ENCODE assay signal across 15 cellular contexts in the genomic region with DNA sequence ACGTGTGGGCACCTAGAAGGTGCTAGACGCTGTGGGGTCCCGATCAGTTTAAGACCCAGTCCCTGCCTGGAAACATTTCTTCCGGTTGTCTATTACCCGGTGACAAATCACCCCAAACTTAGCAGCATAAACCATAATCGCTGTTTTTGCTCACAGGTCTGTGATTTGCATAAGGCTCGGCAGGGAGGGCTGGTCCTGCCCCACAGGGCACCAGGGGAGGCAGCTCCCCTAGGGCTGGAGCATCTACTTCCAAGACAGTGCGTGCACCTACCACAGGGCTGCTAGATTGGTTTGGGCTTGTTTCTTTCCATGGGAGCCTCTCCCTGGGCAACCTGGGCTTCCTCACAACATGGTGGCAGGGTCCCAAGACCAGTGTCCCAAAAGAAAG.
DNase-seq lines count a peak whose midpoint lies in the region; ATAC-seq, FAIRE-seq and TF ChIP-seq lines count a peak whose summit lies in the region.
"Had no signal": no experiment of that assay in that cellular context is flagged by ENCODE, and none has a peak within 500 bp of the region (broad histone marks: within the 10 kb centered on the region; RNA-seq: fewer than 3 reads in every experiment).

No MANE protein-coding gene starts in this region.

- peaks cover 0 to 3% (median 0%) of the 10 kb centered on the region in 5 donors for H3K9me3 Mint-ChIP-seq in CD8-positive, alpha-beta memory T cell
- peaks cover 2% of the 10 kb centered on the region for H3K9me3 Mint-ChIP-seq in astrocyte (ENCODE audit: unreplicated experiment)
- H3K9me3 Mint-ChIP-seq in activated T-cell treated with anti-CD3 and anti-CD28 coated beads, Interleukin-2, amount 50 U/mL, for 72 hours = no peaks in the 10 kb centered on the region

- H3K4me3 ChIP-seq in CD8-positive, alpha-beta memory T cell (ENCODE audit: low read length) = no peak overlapping the region
- H3K4me3 ChIP-seq in Karpas-422 (ENCODE audit: low read length) (no peak overlapping the region), astrocyte (ENCODE audit: insufficient read depth, low read depth, low read length) (no peak overlapping the region), mesendoderm (ENCODE audit: low read length) (no peak overlapping the region)

- peak overlapping the region; percentile 40 for H2BK120ac ChIP-seq in mesendoderm (ENCODE audit: low read depth, low read length)

- TF ChIP-seq CTCF in astrocyte (IDR thresholded peaks at IDR 0.05; ENCODE audit: insufficient read depth, low read depth, low read length) (no peak), D721Med (IDR thresholded peaks at IDR 0.05; ENCODE audit: insufficient read depth, missing control alignments) (no peak)

- H3K4me3 Mint-ChIP-seq in CD8-positive, alpha-beta memory T cell = no peak overlapping the region
- no peak overlapping the region for H3K4me3 Mint-ChIP-seq in astrocyte (ENCODE audit: unreplicated experiment)
- H3K4me3 Mint-ChIP-seq in activated T-cell treated with anti-CD3 and anti-CD28 coated beads, Interleukin-2, amount 50 U/mL, for 72 hours = no peak overlapping the region

- peak overlapping the region; percentile 31 for H3K27ac ChIP-seq in CD8-positive, alpha-beta memory T cell (ENCODE audit: low read depth, low read length)
- H3K27ac ChIP-seq in Karpas-422 (ENCODE audit: low read length) (no peak overlapping the region), astrocyte (ENCODE audit: low read depth, low read length) (no peak overlapping the region), mesendoderm (ENCODE audit: low read depth, low read length) (peak overlapping the region; percentile 39)

- H3K4me1 Mint-ChIP-seq in CD8-positive, alpha-beta memory T cell = peaks cover 0 to 8% (median 5%) of the 10 kb centered on the region in 3 donors
- H3K4me1 Mint-ChIP-seq in astrocyte (ENCODE audit: low read depth, unreplicated experiment) = peaks cover 20% of the 10 kb centered on the region
- peaks cover 8% of the 10 kb centered on the region for H3K4me1 Mint-ChIP-seq in activated T-cell treated with anti-CD3 and anti-CD28 coated beads, Interleukin-2, amount 50 U/mL, for 72 hours (ENCODE audit: low read depth)

- POLR2A ChIA-PET in CD8-positive, alpha-beta memory T cell (lab: Charles Lee) = no interaction called here

- peaks cover 7% of the 10 kb centered on the region for H3K4me1 ChIP-seq in CD8-positive, alpha-beta memory T cell (ENCODE audit: insufficient read depth, low read length)
- H3K4me1 ChIP-seq in Karpas-422 (ENCODE audit: low read length) (peaks cover 7% of the 10 kb centered on the region), astrocyte (ENCODE audit: insufficient read depth, low read length) (peaks cover 47% of the 10 kb centered on the region), mesendoderm (ENCODE audit: control insufficient read depth, low read depth, low read length) (peaks cover 22% of the 10 kb centered on the region)

- FAIRE-seq in astrocyte (lab: Jason Lieb, UNC) (no peak), D721Med (lab: Jason Lieb, UNC) (no peak)

- H3K56ac ChIP-seq in mesendoderm (ENCODE audit: low read length) = peak overlapping the region; percentile 83

- H3K27me3 ChIP-seq in CD8-positive, alpha-beta memory T cell (ENCODE audit: insufficient read depth, low read length, poor library complexity, severe bottlenecking) = no peaks in the 10 kb centered on the region
- H3K27me3 ChIP-seq in Karpas-422 (ENCODE audit: low read length) (no peaks in the 10 kb centered on the region), astrocyte (ENCODE audit: insufficient read depth, low read length) (no peaks in the 10 kb centered on the region), mesendoderm (ENCODE audit: insufficient read depth, low read length, poor library complexity) (no peaks in the 10 kb centered on the region)

- peak overlapping the region; percentile 64 for H2BK5ac ChIP-seq in mesendoderm (ENCODE audit: low read length)

- no peak for ATAC-seq in activated T-cell treated with anti-CD3 and anti-CD28 coated beads, Interleukin-2, amount 50 U/mL, for 72 hours (replicated peaks in 1 of 2)
- ATAC-seq: HCT116 had no signal

- H4K8ac ChIP-seq in mesendoderm (ENCODE audit: low read depth, low read length) = no peak overlapping the region

- H2AK5ac ChIP-seq in mesendoderm (ENCODE audit: low read length) = peak overlapping the region; percentile 84

- H3K27ac Mint-ChIP-seq in CD8-positive, alpha-beta memory T cell = no peak overlapping the region
- no peak overlapping the region for H3K27ac Mint-ChIP-seq in astrocyte (ENCODE audit: unreplicated experiment)
- H3K27ac Mint-ChIP-seq in activated T-cell treated with anti-CD3 and anti-CD28 coated beads, Interleukin-2, amount 50 U/mL, for 72 hours = no peak overlapping the region

- H4K20me1 ChIP-seq in Karpas-422 (ENCODE audit: insufficient read depth, low read depth, low read length) = no peaks in the 10 kb centered on the region
- H4K20me1 ChIP-seq in astrocyte (ENCODE audit: insufficient read depth, low read length) = peaks cover 72% of the 10 kb centered on the region

- no peak overlapping the region for H4K5ac ChIP-seq in mesendoderm (ENCODE audit: low read length)

- no peak for DNase-seq in CD8-positive, alpha-beta memory T cell
- DNase-seq in Karpas-422 (peak; percentile 63), astrocyte (ENCODE audit: low read depth) (no peak), mesendoderm (peak; percentile 36), D721Med (ENCODE audit: insufficient read length, low spot score) (no peak), NCI-H1694 (lab: John Stamatoyannopoulos, UW) (no peak), T-helper 2 cell (no peak)
- no peak for DNase-seq in activated T-cell treated with anti-CD3 and anti-CD28 coated beads, Interleukin-2, amount 50 U/mL, for 72 hours
- DNase-seq: ACHN, DMS 273 treated with DMSO at 0.1 percent for 48 hours, NCI-H1092 treated with DMSO at 0.1 percent for 48 hours, NCI-H1694 treated with DMSO at 0.1 percent for 48 hours, NCI-H69, Right ventricle myocardium superior had no signal

- CTCF ChIA-PET in CD8-positive, alpha-beta memory T cell (lab: Charles Lee) = no interaction called here

- no peaks in the 10 kb centered on the region for H3K36me3 Mint-ChIP-seq in CD8-positive, alpha-beta memory T cell
- peaks cover 5% of the 10 kb centered on the region for H3K36me3 Mint-ChIP-seq in astrocyte (ENCODE audit: low read depth, unreplicated experiment)
- H3K36me3 Mint-ChIP-seq in activated T-cell treated with anti-CD3 and anti-CD28 coated beads, Interleukin-2, amount 50 U/mL, for 72 hours (ENCODE audit: insufficient read depth in 2 of 2) = no peaks in the 10 kb centered on the region

- H3K23ac ChIP-seq in mesendoderm (ENCODE audit: low read length) = no peak overlapping the region

- WGBS in mesendoderm (ENCODE audit: extremely low coverage, insufficient coverage, low lambda C conversion rate) = no CpG with 5 or more reads among the region's 8 CpGs

- H3K9me3 ChIP-seq in CD8-positive, alpha-beta memory T cell (ENCODE audit: low read length) = no peaks in the 10 kb centered on the region
- no peaks in the 10 kb centered on the region for H3K9me3 ChIP-seq in Karpas-422 (ENCODE audit: low read length)
- no peaks in the 10 kb centered on the region for H3K9me3 ChIP-seq in astrocyte (ENCODE audit: insufficient read depth, low read depth, low read length)

- no peaks in the 10 kb centered on the region for H3K79me2 ChIP-seq in Karpas-422 (ENCODE audit: low read length)
- no peaks in the 10 kb centered on the region for H3K79me2 ChIP-seq in astrocyte (ENCODE audit: insufficient read depth, low read length)
- H3K79me2 ChIP-seq in mesendoderm (ENCODE audit: control insufficient read depth, insufficient read depth, low read length) = no peaks in the 10 kb centered on the region

- H3K4me2 ChIP-seq in Karpas-422 (ENCODE audit: low read depth, low read length, poor library complexity, severe bottlenecking) (no peak overlapping the region), astrocyte (ENCODE audit: low read length) (peak overlapping the region; percentile 36), mesendoderm (ENCODE audit: low read length) (no peak overlapping the region)

- peaks cover 1% of the 10 kb centered on the region for H3K79me1 ChIP-seq in mesendoderm (ENCODE audit: low read length)

- no peak overlapping the region for H2AFZ ChIP-seq in Karpas-422 (ENCODE audit: low read length)
- no peak overlapping the region for H2AFZ ChIP-seq in astrocyte (ENCODE audit: low read depth, low read length)

- peak overlapping the region; percentile 46 for H3K18ac ChIP-seq in mesendoderm (ENCODE audit: low read length)

- H3K9me2 ChIP-seq in Karpas-422 (replicated peaks; ENCODE audit: insufficient read depth, low read length) = no peaks in the 10 kb centered on the region

- H2BK15ac ChIP-seq in mesendoderm (replicated peaks; ENCODE audit: low read depth) = no peak overlapping the region

- H3K9ac ChIP-seq in Karpas-422 (ENCODE audit: low read length) (no peak overlapping the region), astrocyte (ENCODE audit: low read length) (no peak overlapping the region), mesendoderm (ENCODE audit: low read length) (peak overlapping the region; percentile 20)

- no peaks in the 10 kb centered on the region for H3K36me3 ChIP-seq in CD8-positive, alpha-beta memory T cell (ENCODE audit: insufficient read depth, low read length)
- no peaks in the 10 kb centered on the region for H3K36me3 ChIP-seq in Karpas-422 (ENCODE audit: insufficient read depth, low read length)
- no peaks in the 10 kb centered on the region for H3K36me3 ChIP-seq in astrocyte (ENCODE audit: insufficient read depth, low read length)
- H3K36me3 ChIP-seq in mesendoderm (ENCODE audit: control insufficient read depth, insufficient read depth, low read length) = no peaks in the 10 kb centered on the region

- H3K27me3 Mint-ChIP-seq in CD8-positive, alpha-beta memory T cell = peaks cover 13 to 28% of the 10 kb centered on the region in 2 donors
- H3K27me3 Mint-ChIP-seq in astrocyte (ENCODE audit: low read depth, unreplicated experiment) = no peaks in the 10 kb centered on the region
- H3K27me3 Mint-ChIP-seq in activated T-cell treated with anti-CD3 and anti-CD28 coated beads, Interleukin-2, amount 50 U/mL, for 72 hours (ENCODE audit: low read depth) = peaks cover 13% of the 10 kb centered on the region

- peak overlapping the region; percentile 89 for H3K4ac ChIP-seq in mesendoderm (ENCODE audit: low read depth, low read length)

Comparison
In these comparisons a context has a peak if more than half of its experiments do, and no peak if none do; other contexts are left out.
1. DNase-seq: peak in Karpas-422 (single experiment) and mesendoderm (single experiment); none in CD8-positive, alpha-beta memory T cell (0 of 5), astrocyte (single experiment), D721Med (single experiment), NCI-H1694 (single experiment), T-helper 2 cell (0 of 5) and activated T-cell treated with anti-CD3 and anti-CD28 coated beads, Interleukin-2, amount 50 U/mL, for 72 hours (0 of 2).
2. H3K27ac ChIP-seq: peak in CD8-positive, alpha-beta memory T cell (single experiment) and mesendoderm (single experiment); none in Karpas-422 (single experiment) and astrocyte (single experiment).